In genomic region chr1:16253332-16253922, GRCh38 we compare ENCODE assay signal across 20 cellular contexts.
"Had no signal": no experiment of that assay in that cellular context is flagged by ENCODE, and none has a peak within 500 bp of the region (broad histone marks: within the 10 kb centered on the region; RNA-seq: fewer than 3 reads in every experiment).

No MANE protein-coding gene starts in this region.

- H3K9me3 Mint-ChIP-seq: activated naive CD4-positive, alpha-beta T cell treated with anti-CD3 and anti-CD28 coated beads, Interleukin-2, amount 50 U/mL, for 24 hours; activated T-cell treated with anti-CD3 and anti-CD28 coated beads, Interleukin-2, amount 50 U/mL, for 4 hours; brain; central memory CD8-positive, alpha-beta T cell; naive thymus-derived CD4-positive, alpha-beta T cell; T-helper 2 cell treated with Interferon-gamma antibody and Interleukin-4, amounts not matched to agents 5 μg/mL and 100 μg/mL, for 36 hours had no signal

- H3K27me3 ChIP-seq: left lung, pancreas, SJSA1 had no signal

- H3K27me3 Mint-ChIP-seq: activated naive CD4-positive, alpha-beta T cell treated with anti-CD3 and anti-CD28 coated beads, Interleukin-2, amount 50 U/mL, for 24 hours; brain; central memory CD8-positive, alpha-beta T cell; naive thymus-derived CD4-positive, alpha-beta T cell had no signal

- H3K27ac Mint-ChIP-seq: activated naive CD4-positive, alpha-beta T cell treated with anti-CD3 and anti-CD28 coated beads, Interleukin-2, amount 50 U/mL, for 24 hours; T-helper 2 cell treated with Interferon-gamma antibody and Interleukin-4, amounts not matched to agents 5 μg/mL and 100 μg/mL, for 36 hours had no signal

- H3K4me3 ChIP-seq: left lung, mucosa of descending colon, pancreas, SJSA1 had no signal

- DNase-seq: activated CD4-positive, CD25-positive, alpha-beta regulatory T cell treated with anti-CD3 and anti-CD28 coated beads, Interleukin-2, amount 50 U/mL, for 72 hours; activated effector memory CD4-positive, alpha-beta T cell treated with Interleukin-2 at 50 U/mL for 16 hours; activated T-cell treated with anti-CD3 and anti-CD28 coated beads, Interleukin-2, amount 50 U/mL, for 4 hours; amygdala; effector CD8-positive, alpha-beta T cell; hippocampal formation; kidney; left lung; mucosa of descending colon; naive thymus-derived CD4-positive, alpha-beta T cell; pancreas; stimulated activated CD4-positive, alpha-beta T cell treated with anti-CD3 and anti-CD28 coated beads, Interleukin-15, amount 100 ng/mL, for 24 hours; stimulated activated CD4-positive, alpha-beta T cell treated with anti-CD3 and anti-CD28 coated beads, Interleukin-4, amount 100 ng/mL, for 1 hour; stimulated activated naive CD4-positive, alpha-beta T cell treated with Interleukin-2 at 50 U/mL for 16 hours; SW 1271 had no signal

- H3K9me3 ChIP-seq: left lung, mucosa of descending colon, pancreas, SJSA1 had no signal

- ATAC-seq: activated T-cell treated with anti-CD3 and anti-CD28 coated beads, Interleukin-2, amount 50 U/mL, for 4 hours; left lung; mucosa of descending colon; naive thymus-derived CD4-positive, alpha-beta T cell; pancreas had no signal

- H3K4me3 Mint-ChIP-seq: activated naive CD4-positive, alpha-beta T cell treated with anti-CD3 and anti-CD28 coated beads, Interleukin-2, amount 50 U/mL, for 24 hours; activated T-cell treated with anti-CD3 and anti-CD28 coated beads, Interleukin-2, amount 50 U/mL, for 4 hours; brain; central memory CD8-positive, alpha-beta T cell; naive thymus-derived CD4-positive, alpha-beta T cell; T-helper 2 cell treated with Interferon-gamma antibody and Interleukin-4, amounts not matched to agents 5 μg/mL and 100 μg/mL, for 36 hours had no signal

- H3K27ac ChIP-seq: left lung, pancreas, SJSA1 had no signal
